13 cellular contexts compared by ENCODE assay signal in the genomic region with DNA sequence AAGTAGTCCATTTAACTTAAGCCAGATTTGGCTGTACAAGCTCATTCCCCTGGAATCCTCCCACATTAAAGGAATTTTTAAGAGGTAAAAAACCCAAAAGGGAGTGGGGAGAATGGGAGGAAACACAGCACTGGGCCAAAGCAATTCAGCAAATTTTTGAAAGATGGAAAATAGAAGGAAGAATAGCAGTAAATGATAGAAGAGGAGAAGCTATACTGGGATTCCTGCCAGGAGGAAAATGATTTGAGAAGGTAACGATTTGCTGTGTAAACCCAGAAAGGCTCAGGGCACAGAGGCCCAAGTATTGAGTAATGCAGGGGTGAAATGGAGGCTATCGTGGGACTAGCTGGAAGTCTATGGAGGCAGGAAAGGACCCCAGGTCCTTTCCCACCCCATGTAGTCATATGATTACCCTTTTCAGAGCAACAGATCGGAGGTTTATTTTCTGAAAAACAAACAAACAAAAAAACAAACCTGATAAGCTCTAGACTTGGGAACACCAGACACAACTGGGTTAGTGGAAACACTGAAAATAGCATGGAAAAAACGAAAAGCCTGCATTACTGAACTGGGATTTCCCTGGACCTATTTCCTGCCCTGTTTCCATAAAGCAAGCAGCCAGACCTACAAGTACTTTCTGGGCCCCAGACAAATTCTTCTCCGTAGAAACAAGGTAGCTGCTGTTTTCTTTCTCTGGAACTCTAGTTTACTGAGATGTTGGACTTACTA.
A peak's percentile ranks its signal among the peaks of the same experiment; 100 is the strongest.
DNase-seq lines count a peak whose midpoint lies in the region; ATAC-seq, FAIRE-seq and TF ChIP-seq lines count a peak whose summit lies in the region.
"Had no signal": no experiment of that assay in that cellular context is flagged by ENCODE, and none has a peak within 500 bp of the region (broad histone marks: within the 10 kb centered on the region; RNA-seq: fewer than 3 reads in every experiment).

No MANE protein-coding gene starts in this region.

- H3K27me3 ChIP-seq in GM23248 (replicated peaks; ENCODE audit: insufficient read depth) (no peaks in the 10 kb centered on the region), astrocyte (ENCODE audit: insufficient read depth, low read length) (no peaks in the 10 kb centered on the region), gastroesophageal sphincter (no peaks in the 10 kb centered on the region), psoas muscle (ENCODE audit: insufficient read depth in 3 of 3, low read length in 2 of 3) (no peaks in the 10 kb centered on the region)

- H3K9me3 Mint-ChIP-seq in astrocyte (ENCODE audit: unreplicated experiment): no peaks in the 10 kb centered on the region
- no peaks in the 10 kb centered on the region for H3K9me3 Mint-ChIP-seq in activated naive CD4-positive, alpha-beta T cell treated with anti-CD3 and anti-CD28 coated beads, Interleukin-2, amount 10 ng/mL, durations not matched to agents 7 days and 5 days

- WGBS in GM23248 (ENCODE audit: low coverage in 1 of 2, low lambda C conversion rate in 2 of 2, missing lambda C conversion rate in 2 of 2), 2 experiments: 48 to 52% methylated on average over 5 of the region's 5 CpGs
- WGBS in gastroesophageal sphincter (ENCODE audit: low coverage in 1 of 2), 2 donors: 25 to 41% methylated on average over 5 of the region's 5 CpGs
- WGBS in psoas muscle, 3 donors: 30 to 45% (median 41%) methylated on average over 5 of the region's 5 CpGs

- CTCF ChIA-PET in activated naive CD4-positive, alpha-beta T cell treated with anti-CD3 and anti-CD28 coated beads, Interleukin-2, amount 10 ng/mL, durations not matched to agents 7 days and 5 days (lab: Charles Lee): no interaction called here

- peaks cover 56% of the 10 kb centered on the region for H3K4me1 ChIP-seq in GM23248 (ENCODE audit: insufficient read depth)
- peaks cover 16% of the 10 kb centered on the region for H3K4me1 ChIP-seq in astrocyte (ENCODE audit: insufficient read depth, low read length)
- peaks cover 17 to 38% (median 24%) of the 10 kb centered on the region in 3 donors for H3K4me1 ChIP-seq in gastroesophageal sphincter
- H3K4me1 ChIP-seq in psoas muscle: peaks cover 32% of the 10 kb centered on the region

- H3K4me1 Mint-ChIP-seq in astrocyte (ENCODE audit: low read depth, unreplicated experiment): peaks cover 35% of the 10 kb centered on the region
- no peaks in the 10 kb centered on the region for H3K4me1 Mint-ChIP-seq in activated naive CD4-positive, alpha-beta T cell treated with anti-CD3 and anti-CD28 coated beads, Interleukin-2, amount 10 ng/mL, durations not matched to agents 7 days and 5 days

- TF ChIP-seq POLR2A in gastroesophageal sphincter (IDR thresholded peaks at IDR 0.05): no peak

- ATAC-seq in gastroesophageal sphincter (no peak), psoas muscle (no peak), GM19467 (IDR thresholded peaks at IDR 0.05; ENCODE audit: unreplicated experiment) (no peak), HG02798 (IDR thresholded peaks at IDR 0.05; ENCODE audit: poor library complexity, unreplicated experiment) (no peak)

- no peak overlapping the region for H3K4me3 Mint-ChIP-seq in astrocyte (ENCODE audit: unreplicated experiment)
- no peak overlapping the region for H3K4me3 Mint-ChIP-seq in activated naive CD4-positive, alpha-beta T cell treated with anti-CD3 and anti-CD28 coated beads, Interleukin-2, amount 10 ng/mL, durations not matched to agents 7 days and 5 days

- H3K4me3 ChIP-seq in GM23248 (no peak overlapping the region), astrocyte (ENCODE audit: insufficient read depth, low read depth, low read length) (no peak overlapping the region), gastroesophageal sphincter (no peak overlapping the region), psoas muscle (no peak overlapping the region)

- no peak for TF ChIP-seq EP300 in gastroesophageal sphincter (IDR thresholded peaks at IDR 0.05)

- H4K20me1 ChIP-seq in GM23248 (ENCODE audit: insufficient read depth) (no peaks in the 10 kb centered on the region), astrocyte (ENCODE audit: insufficient read depth, low read length) (no peaks in the 10 kb centered on the region)

- peak overlapping the region; percentile 55; the same call in 1 of the 2 replicates for H3K9ac ChIP-seq in GM23248
- H3K9ac ChIP-seq in astrocyte (ENCODE audit: low read length): no peak overlapping the region

- H3K27me3 Mint-ChIP-seq in astrocyte (ENCODE audit: low read depth, unreplicated experiment): no peaks in the 10 kb centered on the region
- H3K27me3 Mint-ChIP-seq in activated naive CD4-positive, alpha-beta T cell treated with anti-CD3 and anti-CD28 coated beads, Interleukin-2, amount 10 ng/mL, durations not matched to agents 7 days and 5 days: no peaks in the 10 kb centered on the region

- intact Hi-C loops in psoas muscle (cut with DNase I): no loop called here

- peak overlapping the region; percentile 97 for H3K27ac Mint-ChIP-seq in astrocyte (ENCODE audit: unreplicated experiment)
- H3K27ac Mint-ChIP-seq in activated naive CD4-positive, alpha-beta T cell treated with anti-CD3 and anti-CD28 coated beads, Interleukin-2, amount 10 ng/mL, durations not matched to agents 7 days and 5 days: no peak overlapping the region

- in situ Hi-C loops in GM23248 (cut with MboI): no loop called here

- H3K9me3 ChIP-seq in GM23248 (ENCODE audit: low read depth) (no peaks in the 10 kb centered on the region), astrocyte (ENCODE audit: insufficient read depth, low read depth, low read length) (no peaks in the 10 kb centered on the region), gastroesophageal sphincter (no peaks in the 10 kb centered on the region), psoas muscle (no peaks in the 10 kb centered on the region)

- DNase-seq in GM23248: peak; percentile 32
- peak; percentile 57 for DNase-seq in astrocyte (ENCODE audit: low read depth)
- DNase-seq in psoas muscle: no peak
- DNase-seq in activated naive CD4-positive, alpha-beta T cell treated with anti-CD3 and anti-CD28 coated beads, Interleukin-2, amount 10 ng/mL, durations not matched to agents 7 days and 5 days: no peak
- no peak for DNase-seq in hippocampal formation (lab: John Stamatoyannopoulos, UW)
- DNase-seq: activated T-cell treated with anti-CD3 and anti-CD28 coated beads for 4 hours, islet precursor cell, NCI-H2171 treated with DMSO at 0.1 percent for 48 hours, SHP77 treated with DMSO at 0.1 percent for 48 hours had no signal

- no peak overlapping the region for H2AFZ ChIP-seq in GM23248
- no peak overlapping the region for H2AFZ ChIP-seq in astrocyte (ENCODE audit: low read depth, low read length)

- no peaks in the 10 kb centered on the region; the same call in 1 of the 2 replicates for H3K9me2 ChIP-seq in GM23248 (ENCODE audit: insufficient read depth)

- H3K36me3 ChIP-seq in GM23248 (ENCODE audit: low read depth): peaks cover 20% of the 10 kb centered on the region
- no peaks in the 10 kb centered on the region for H3K36me3 ChIP-seq in astrocyte (ENCODE audit: insufficient read depth, low read length)
- peaks cover 0 to 44% of the 10 kb centered on the region in 2 donors for H3K36me3 ChIP-seq in gastroesophageal sphincter
- peaks cover 3 to 19% of the 10 kb centered on the region in 2 donors for H3K36me3 ChIP-seq in psoas muscle (ENCODE audit: insufficient read depth in 1 of 2, low read depth in 1 of 2)

- peaks cover 6% of the 10 kb centered on the region for H3K36me3 Mint-ChIP-seq in astrocyte (ENCODE audit: low read depth, unreplicated experiment)
- H3K36me3 Mint-ChIP-seq in activated naive CD4-positive, alpha-beta T cell treated with anti-CD3 and anti-CD28 coated beads, Interleukin-2, amount 10 ng/mL, durations not matched to agents 7 days and 5 days: no peaks in the 10 kb centered on the region

- H3K27ac ChIP-seq in GM23248 (peak overlapping the region; percentile 90), astrocyte (ENCODE audit: low read depth, low read length) (no peak overlapping the region), gastroesophageal sphincter (peak overlapping the region; percentile 77 to 82 (median 79)), psoas muscle (peak overlapping the region; percentile 83)
- H3K27ac ChIP-seq: VCaP had no signal

- H3K4me2 ChIP-seq in GM23248 (ENCODE audit: unreplicated experiment) (peak overlapping the region; percentile 36), astrocyte (ENCODE audit: low read length) (no peak overlapping the region)

- FAIRE-seq in astrocyte (lab: Jason Lieb, UNC): no peak

- TF ChIP-seq CTCF in astrocyte (IDR thresholded peaks at IDR 0.05; ENCODE audit: insufficient read depth, low read depth, low read length): no peak
- no peak for TF ChIP-seq CTCF in gastroesophageal sphincter (IDR thresholded peaks at IDR 0.05)
- TF ChIP-seq CTCF in psoas muscle (IDR thresholded peaks at IDR 0.05): no peak

- peaks cover 45% of the 10 kb centered on the region for H3F3A ChIP-seq in GM23248 (ENCODE audit: insufficient read depth)

- H3K79me2 ChIP-seq in GM23248 (ENCODE audit: insufficient read depth) (no peaks in the 10 kb centered on the region), astrocyte (ENCODE audit: insufficient read depth, low read length) (no peaks in the 10 kb centered on the region)

Comparison
In these comparisons a context has a peak if more than half of its experiments do, and no peak if none do; other contexts are left out.
1. DNase-seq: peak in GM23248 (single experiment) and astrocyte (single experiment); none in psoas muscle (0 of 2), activated naive CD4-positive, alpha-beta T cell treated with anti-CD3 and anti-CD28 coated beads, Interleukin-2, amount 10 ng/mL, durations not matched to agents 7 days and 5 days (single experiment) and hippocampal formation (0 of 2).